11 cellular contexts compared by ENCODE assay signal in genomic region chr3:195849322-195850074, GRCh38. TPM values are rescaled to one million over a fixed set of nuclear protein-coding genes. Genes with fewer than 3 reads are reported as not detected.
DNase-seq lines count a peak whose midpoint lies in the region; TF ChIP-seq lines count a peak whose summit lies in the region.
"Had no signal": no experiment of that assay in that cellular context is flagged by ENCODE, and none has a peak within 500 bp of the region (broad histone marks: within the 10 kb centered on the region; RNA-seq: fewer than 3 reads in every experiment).

No MANE protein-coding gene starts in this region.

- H3K27me3 ChIP-seq in KMS-11 (ENCODE audit: insufficient read depth, low read depth) (no peaks in the 10 kb centered on the region; the same call in 1 of the 2 replicates), neuronal stem cell (ENCODE audit: control insufficient read depth in 3 of 3, insufficient read depth in 3 of 3, low read depth in 1 of 3, low read length in 3 of 3) (peaks cover 0 to 23% (median 0%) of the 10 kb centered on the region in 3 experiments)

- H3K9ac ChIP-seq in KMS-11 (no peak overlapping the region), neuronal stem cell (ENCODE audit: low read depth, low read length, poor library complexity) (no peak overlapping the region)

- H3K79me2 ChIP-seq in KMS-11 (ENCODE audit: insufficient read depth, low read depth), result no peaks in the 10 kb centered on the region

- H2BK12ac ChIP-seq in neuronal stem cell (ENCODE audit: low read length), result peak overlapping the region; percentile 41

- no peak overlapping the region for H2BK5ac ChIP-seq in neuronal stem cell (ENCODE audit: low read length)

- no peak overlapping the region for H4K8ac ChIP-seq in neuronal stem cell (ENCODE audit: low read depth, low read length)

- H3K4me3 ChIP-seq in KMS-11 (IDR thresholded peaks at IDR 0.05; ENCODE audit: insufficient read depth, low read depth, low read length), result no peak overlapping the region
- H3K4me3 ChIP-seq in neuronal stem cell (ENCODE audit: low read length in 2 of 2), result no peak overlapping the region

- H3K36me3 ChIP-seq in KMS-11 (ENCODE audit: insufficient read depth) (no peaks in the 10 kb centered on the region), neuronal stem cell (replicated peaks in 1 of 2; ENCODE audit: control insufficient read depth in 2 of 2, insufficient read depth in 2 of 2, low read length in 2 of 2) (no peaks in the 10 kb centered on the region)

- peak; percentile 60 for TF ChIP-seq CTCF in KMS-11 (conservative IDR thresholded peaks at IDR 0.05; ENCODE audit: low read depth, low read length)

- H3K14ac ChIP-seq in neuronal stem cell (ENCODE audit: low read length), result peak overlapping the region; percentile 8

- no peak overlapping the region for H3K23ac ChIP-seq in neuronal stem cell (ENCODE audit: low read depth, low read length, poor library complexity)

- peaks cover 2% of the 10 kb centered on the region for H3K79me1 ChIP-seq in neuronal stem cell (ENCODE audit: low read depth, low read length)

- H2AFZ ChIP-seq in KMS-11 (ENCODE audit: low read depth), result 0 out of 2 replicates have a peak overlapping the region, but pooled peaks have one; percentile 24
- H2AFZ ChIP-seq in neuronal stem cell (ENCODE audit: low read length), result no peak overlapping the region

- no peak overlapping the region for H4K91ac ChIP-seq in neuronal stem cell (ENCODE audit: low read depth, low read length, poor library complexity)

- peak overlapping the region; percentile 49 for H2BK15ac ChIP-seq in neuronal stem cell (ENCODE audit: low read length)

- peaks cover 0 to 4% of the 10 kb centered on the region in 2 donors for H3K9me3 ChIP-seq in neuronal stem cell (replicated peaks in 1 of 2; ENCODE audit: control insufficient read depth in 2 of 2, insufficient read depth in 1 of 2, low read depth in 1 of 2, low read length in 2 of 2)

- H3K4me1 ChIP-seq in KMS-11 (ENCODE audit: low read depth, poor library complexity, severe bottlenecking) (no peaks in the 10 kb centered on the region), neuronal stem cell (ENCODE audit: control insufficient read depth in 2 of 2, insufficient read depth in 1 of 2, low read depth in 1 of 2, low read length in 2 of 2) (no peaks in the 10 kb centered on the region)

- H2BK120ac ChIP-seq in neuronal stem cell (ENCODE audit: low read depth, low read length), result no peak overlapping the region

- no peaks in the 10 kb centered on the region for H4K20me1 ChIP-seq in KMS-11 (ENCODE audit: insufficient read depth)

- no peak overlapping the region for H2AK5ac ChIP-seq in neuronal stem cell (ENCODE audit: low read depth, low read length)

- peak overlapping the region; percentile 48 for H3K18ac ChIP-seq in neuronal stem cell (ENCODE audit: low read length)

- no peak overlapping the region for H3K4ac ChIP-seq in neuronal stem cell (ENCODE audit: low read length)

- no CpG with 5 or more reads among the region's 53 CpGs for WGBS in neuronal stem cell (ENCODE audit: extremely low coverage in 2 of 2, insufficient read length in 2 of 2, insufficient replicate concordance in 1 of 2), 2 donors

- no peak overlapping the region for H3K27ac ChIP-seq in KMS-11
- no peak overlapping the region for H3K27ac ChIP-seq in neuronal stem cell (replicated peaks; ENCODE audit: low read length)

- peak; percentile 24 for DNase-seq in NCI-H1436 (lab: John Stamatoyannopoulos, UW)
- no peak for DNase-seq in NCI-H1436 treated with DMSO at 0.1 percent for 48 hours (lab: John Stamatoyannopoulos, UW)
- DNase-seq in central memory CD4-positive, alpha-beta T cell, result peak; percentile 59
- no peak for DNase-seq in neuronal stem cell (ENCODE audit: low spot score)
- no peak for DNase-seq in SW 1271 (lab: John Stamatoyannopoulos, UW)
- no peak for DNase-seq in NCI-H1105 treated with DMSO at 0.1 percent for 48 hours (lab: John Stamatoyannopoulos, UW)
- no peak for DNase-seq in SW480 (ENCODE audit: low spot score)
- DNase-seq: activated naive CD4-positive, alpha-beta T cell; NCI-H2081; stimulated activated CD4-positive, alpha-beta T cell treated with anti-CD3 and anti-CD28 coated beads, Interleukin-4, amount 100 ng/mL, for 24 hours had no signal

- H3K4me2 ChIP-seq in KMS-11 (peak overlapping the region; percentile 11; the same call in 1 of the 2 replicates), neuronal stem cell (ENCODE audit: insufficient read depth, low read length, poor library complexity, severe bottlenecking) (no peak overlapping the region)

RNA-seq across cellular contexts. Expression of gene MUC4, which starts 37.8 kb away (rescaled TPM):
- 0.03 TPM for polyA plus RNA-seq in neuronal stem cell (2013, experiment 1 of 2)
- polyA plus RNA-seq in neuronal stem cell (2013, experiment 2 of 2), result not detected

RNA-seq across cellular contexts. Expression of gene TNK2, which starts 58.9 kb away (rescaled TPM):
- polyA plus RNA-seq in neuronal stem cell (2013, experiment 1 of 2), result 21.3 TPM
- polyA plus RNA-seq in neuronal stem cell (2013, experiment 2 of 2), result 20.7 TPM

Comparison
In these comparisons a context has a peak if more than half of its experiments do, and no peak if none do; other contexts are left out.
1. DNase-seq: peak in NCI-H1436 (single experiment) and central memory CD4-positive, alpha-beta T cell (single experiment); none in NCI-H1436 treated with DMSO at 0.1 percent for 48 hours (single experiment), neuronal stem cell (single experiment), SW 1271 (0 of 2), NCI-H1105 treated with DMSO at 0.1 percent for 48 hours (single experiment) and SW480 (single experiment).